8 cellular contexts compared by ENCODE assay signal in genomic region chr17:69609495-69610315, GRCh38.
A peak's percentile ranks its signal among the peaks of the same experiment; 100 is the strongest.
DNase-seq lines count a peak whose midpoint lies in the region; ATAC-seq and TF ChIP-seq lines count a peak whose summit lies in the region.

No MANE protein-coding gene starts in this region.

- TF ChIP-seq CTCF in OCI-LY3 (IDR thresholded peaks at IDR 0.05; ENCODE audit: low read depth, low read length) (peak; percentile 81), sigmoid colon (IDR thresholded peaks at IDR 0.05) (peak in 1 of 4 experiments; percentile 8)

- no peak for TF ChIP-seq POLR2A in sigmoid colon (IDR thresholded peaks at IDR 0.05)

- H2AFZ ChIP-seq in OCI-LY3 (ENCODE audit: low read depth, low read length): no peak overlapping the region

- H3K27me3 ChIP-seq in OCI-LY3 (ENCODE audit: low read depth, low read length): no peaks in the 10 kb centered on the region
- no peaks in the 10 kb centered on the region for H3K27me3 ChIP-seq in sigmoid colon
- H3K27me3 ChIP-seq in naive thymus-derived CD4-positive, alpha-beta T cell (ENCODE audit: control insufficient read depth in 2 of 2, insufficient read depth in 2 of 2, low read length in 2 of 2): no peaks in the 10 kb centered on the region

- H3K4me3 Mint-ChIP-seq in naive thymus-derived CD4-positive, alpha-beta T cell: no peak overlapping the region

- H3K27ac ChIP-seq in OCI-LY3 (ENCODE audit: low read length): no peak overlapping the region
- peak overlapping the region in 3 of 4 donors; percentile 45 to 72 (median 71) for H3K27ac ChIP-seq in sigmoid colon
- no peak overlapping the region for H3K27ac ChIP-seq in naive thymus-derived CD4-positive, alpha-beta T cell (ENCODE audit: low read depth, low read length)

- no peaks in the 10 kb centered on the region for H3K79me2 ChIP-seq in OCI-LY3 (ENCODE audit: low read length)

- ATAC-seq in naive thymus-derived CD4-positive, alpha-beta T cell: no peak
- no peak for ATAC-seq in GM18867 (IDR thresholded peaks at IDR 0.05; ENCODE audit: unreplicated experiment)

- no peaks in the 10 kb centered on the region for H3K9me3 ChIP-seq in OCI-LY3 (ENCODE audit: insufficient read depth, low read length)
- no peaks in the 10 kb centered on the region for H3K9me3 ChIP-seq in sigmoid colon
- H3K9me3 ChIP-seq in naive thymus-derived CD4-positive, alpha-beta T cell (ENCODE audit: control insufficient read depth in 2 of 3, low read length in 3 of 3): no peaks in the 10 kb centered on the region

- DNase-seq in NCI-H1694 treated with DMSO at 0.1 percent for 48 hours (lab: John Stamatoyannopoulos, UW) (peak; percentile 6), NCI-H1694 (lab: John Stamatoyannopoulos, UW) (no peak), fibroblast of peridontal ligament (ENCODE audit: extremely low read depth) (peak; percentile 67), sigmoid colon (no peak), ecto neural progenitor cell (ENCODE audit: low spot score) (no peak)
- DNase-seq in naive thymus-derived CD4-positive, alpha-beta T cell: no peak

- H3K9me3 Mint-ChIP-seq in naive thymus-derived CD4-positive, alpha-beta T cell: peaks cover 0 to 2% (median 0%) of the 10 kb centered on the region in 11 donors

- no peak overlapping the region for H3K9ac ChIP-seq in OCI-LY3 (ENCODE audit: low read length)

- H3K4me1 ChIP-seq in OCI-LY3 (ENCODE audit: low read length) (peaks cover 21% of the 10 kb centered on the region), sigmoid colon (peaks cover 0 to 44% (median 36%) of the 10 kb centered on the region in 4 donors)
- no peaks in the 10 kb centered on the region for H3K4me1 ChIP-seq in naive thymus-derived CD4-positive, alpha-beta T cell (ENCODE audit: control insufficient read depth in 2 of 2, insufficient read depth in 2 of 2, low read length in 2 of 2)

- H3K4me3 ChIP-seq in OCI-LY3 (ENCODE audit: low read length) (no peak overlapping the region), sigmoid colon (no peak overlapping the region)
- H3K4me3 ChIP-seq in naive thymus-derived CD4-positive, alpha-beta T cell (ENCODE audit: low read length): no peak overlapping the region

- CTCF ChIA-PET in naive thymus-derived CD4-positive, alpha-beta T cell (lab: Charles Lee): no interaction called here

- H3K36me3 Mint-ChIP-seq in naive thymus-derived CD4-positive, alpha-beta T cell: peaks cover 0 to 6% (median 0%) of the 10 kb centered on the region in 5 donors

- H3K4me2 ChIP-seq in OCI-LY3 (ENCODE audit: low read length): peak overlapping the region; percentile 15

- no peak overlapping the region for H3K27ac Mint-ChIP-seq in naive thymus-derived CD4-positive, alpha-beta T cell

- peaks cover 0 to 18% (median 10%) of the 10 kb centered on the region in 5 donors for H3K27me3 Mint-ChIP-seq in naive thymus-derived CD4-positive, alpha-beta T cell

- H4K20me1 ChIP-seq in OCI-LY3 (ENCODE audit: insufficient read depth, low read length): no peaks in the 10 kb centered on the region

- POLR2A ChIA-PET in naive thymus-derived CD4-positive, alpha-beta T cell (lab: Charles Lee): no interaction called here

- WGBS in sigmoid colon, 2 donors: 63 to 65% methylated on average over 6 of the region's 6 CpGs

- peaks cover 0 to 31% (median 0%) of the 10 kb centered on the region in 7 donors for H3K4me1 Mint-ChIP-seq in naive thymus-derived CD4-positive, alpha-beta T cell

- TF ChIP-seq EP300 in sigmoid colon (IDR thresholded peaks at IDR 0.05): no peak

- intact Hi-C loops in sigmoid colon (cut with DNase I): loop anchor here (5.0 kb wide), 2 partner anchors 533 to 943 kb away; no protein-coding TSS in a partner anchor
- intact Hi-C loops in naive thymus-derived CD4-positive, alpha-beta T cell (cut with micrococcal nuclease): loop anchor here in 1 of 2 donors (10.0 kb wide), 1 partner anchor 945 kb away; no protein-coding TSS in a partner anchor

- H3K36me3 ChIP-seq in OCI-LY3 (replicated peaks; ENCODE audit: low read depth, low read length) (no peaks in the 10 kb centered on the region), sigmoid colon (no peaks in the 10 kb centered on the region)
- H3K36me3 ChIP-seq in naive thymus-derived CD4-positive, alpha-beta T cell (ENCODE audit: control insufficient read depth in 2 of 3, insufficient read depth in 3 of 3, low read length in 3 of 3): no peaks in the 10 kb centered on the region

Comparison
In these comparisons a context has a peak if more than half of its experiments do, and no peak if none do; other contexts are left out.
1. DNase-seq: peak in NCI-H1694 treated with DMSO at 0.1 percent for 48 hours (single experiment) and fibroblast of peridontal ligament (single experiment); none in NCI-H1694 (single experiment), sigmoid colon (single experiment), naive thymus-derived CD4-positive, alpha-beta T cell (0 of 9) and ecto neural progenitor cell (single experiment).
2. H3K27ac ChIP-seq: peak in sigmoid colon (3 of 4); none in OCI-LY3 (single experiment) and naive thymus-derived CD4-positive, alpha-beta T cell (single experiment).